ENCODE assay signal across 18 cellular contexts in genomic region chr1:2269922-2270259, GRCh38. TPM values are rescaled to one million over a fixed set of nuclear protein-coding genes. Genes with fewer than 3 reads are reported as not detected.
A peak's percentile ranks its signal among the peaks of the same experiment; 100 is the strongest.
DNase-seq lines count a peak whose midpoint lies in the region; ATAC-seq and TF ChIP-seq lines count a peak whose summit lies in the region.
"Had no signal": no experiment of that assay in that cellular context is flagged by ENCODE, and none has a peak within 500 bp of the region (broad histone marks: within the 10 kb centered on the region; RNA-seq: fewer than 3 reads in every experiment).

No MANE protein-coding gene starts in this region.

- H3K9ac ChIP-seq in endodermal cell (ENCODE audit: extremely low read depth, low read length, poor library complexity, severe bottlenecking) = no peak overlapping the region
- H3K9ac ChIP-seq in subcutaneous abdominal adipose tissue (ENCODE audit: low read length in 5 of 5) = peak overlapping the region in 3 of 5 donors; percentile 20 to 68 (median 30)

- H3K36me3 Mint-ChIP-seq in T-helper 17 cell (ENCODE audit: low read depth) (peaks cover 3% of the 10 kb centered on the region), endodermal cell (ENCODE audit: low read depth) (peaks cover 2% of the 10 kb centered on the region)
- peaks cover 0 to 8% (median 0%) of the 10 kb centered on the region in 5 donors for H3K36me3 Mint-ChIP-seq in naive thymus-derived CD4-positive, alpha-beta T cell
- H3K36me3 Mint-ChIP-seq: activated naive CD8-positive, alpha-beta T cell had no signal

- H3K9me3 Mint-ChIP-seq in endodermal cell = no peaks in the 10 kb centered on the region
- no peaks in the 10 kb centered on the region for H3K9me3 Mint-ChIP-seq in naive thymus-derived CD4-positive, alpha-beta T cell
- H3K9me3 Mint-ChIP-seq: activated CD4-positive, alpha-beta memory T cell treated with anti-CD3 and anti-CD28 coated beads, Interleukin-2, amount 10 ng/mL, durations not matched to agents 7 days and 5 days; T-cell had no signal

- DNase-seq in T-helper 17 cell (no peak), endodermal cell (no peak), retina (no peak), NCI-H510A treated with DMSO at 0.1 percent for 48 hours (lab: John Stamatoyannopoulos, UW) (no peak), NCI-H1092 treated with DMSO at 0.1 percent for 48 hours (lab: John Stamatoyannopoulos, UW) (no peak)
- no peak for DNase-seq in naive thymus-derived CD4-positive, alpha-beta T cell
- DNase-seq: activated CD4-positive, alpha-beta memory T cell treated with anti-CD3 and anti-CD28 coated beads, Interleukin-2, amount 10 ng/mL, durations not matched to agents 7 days and 5 days; GDM1; hypothalamus; NCI-H1694 treated with DMSO at 0.1 percent for 48 hours; NCI-H226; stimulated activated CD4-positive, alpha-beta T cell treated with anti-CD3 and anti-CD28 coated beads, Interleukin-15, amount 100 ng/mL, for 24 hours; stimulated activated naive CD8-positive, alpha-beta T cell treated with anti-CD3 and anti-CD28 coated beads, Interleukin-15, Interleukin-2, amounts not matched to agents 100 U/mL and 50 U/mL, for 24 hours; T-cell had no signal

- no peak for TF ChIP-seq CTCF in endodermal cell (conservative IDR thresholded peaks at IDR 0.05)

- no peaks in the 10 kb centered on the region for H3K9me3 ChIP-seq in T-helper 17 cell (ENCODE audit: control insufficient read depth, low read length, poor library complexity, severe bottlenecking)
- H3K9me3 ChIP-seq in endodermal cell (ENCODE audit: control insufficient read depth, low read length) = no peaks in the 10 kb centered on the region
- no peaks in the 10 kb centered on the region for H3K9me3 ChIP-seq in naive thymus-derived CD4-positive, alpha-beta T cell (ENCODE audit: control insufficient read depth in 2 of 3, low read length in 3 of 3)
- no peaks in the 10 kb centered on the region for H3K9me3 ChIP-seq in subcutaneous abdominal adipose tissue (ENCODE audit: control insufficient read depth in 5 of 5, low read length in 5 of 5)
- H3K9me3 ChIP-seq: prostate gland had no signal

- H3K27me3 Mint-ChIP-seq in T-helper 17 cell (no peaks in the 10 kb centered on the region), endodermal cell (ENCODE audit: insufficient read depth) (no peaks in the 10 kb centered on the region)
- H3K27me3 Mint-ChIP-seq in naive thymus-derived CD4-positive, alpha-beta T cell = no peaks in the 10 kb centered on the region
- H3K27me3 Mint-ChIP-seq: activated CD4-positive, alpha-beta memory T cell treated with anti-CD3 and anti-CD28 coated beads, Interleukin-2, amount 10 ng/mL, durations not matched to agents 7 days and 5 days; activated naive CD8-positive, alpha-beta T cell; T-cell had no signal

- H3K4me1 ChIP-seq in endodermal cell (ENCODE audit: control insufficient read depth, insufficient read depth, low read length) = no peaks in the 10 kb centered on the region
- H3K4me1 ChIP-seq in naive thymus-derived CD4-positive, alpha-beta T cell (ENCODE audit: control insufficient read depth in 2 of 2, insufficient read depth in 2 of 2, low read length in 2 of 2) = peaks cover 22 to 78% of the 10 kb centered on the region in 2 donors
- H3K4me1 ChIP-seq in subcutaneous abdominal adipose tissue (ENCODE audit: control insufficient read depth in 5 of 5, insufficient read depth in 5 of 5, low read length in 5 of 5) = peaks cover 15 to 95% (median 87%) of the 10 kb centered on the region in 5 donors

- H3K4me3 Mint-ChIP-seq in T-helper 17 cell (peak overlapping the region; percentile 62), endodermal cell (no peak overlapping the region)
- H3K4me3 Mint-ChIP-seq in naive thymus-derived CD4-positive, alpha-beta T cell = peak overlapping the region in 2 of 10 donors; percentile 16 to 41
- H3K4me3 Mint-ChIP-seq: activated CD4-positive, alpha-beta memory T cell treated with anti-CD3 and anti-CD28 coated beads, Interleukin-2, amount 10 ng/mL, durations not matched to agents 7 days and 5 days; activated naive CD8-positive, alpha-beta T cell had no signal

- CTCF ChIA-PET in naive thymus-derived CD4-positive, alpha-beta T cell (lab: Charles Lee) = no interaction called here

- no peak overlapping the region for H3K4me3 ChIP-seq in endodermal cell (ENCODE audit: low read length)
- no peak overlapping the region for H3K4me3 ChIP-seq in naive thymus-derived CD4-positive, alpha-beta T cell (ENCODE audit: low read length)
- peak overlapping the region in 1 of 5 donors; percentile 35 for H3K4me3 ChIP-seq in subcutaneous abdominal adipose tissue (ENCODE audit: low read depth in 1 of 5, low read length in 5 of 5)
- H3K4me3 ChIP-seq: GM12878, prostate gland had no signal

- H3K27ac Mint-ChIP-seq in T-helper 17 cell (peak overlapping the region; percentile 61), endodermal cell (no peak overlapping the region)
- peak overlapping the region in 3 of 9 donors; percentile 36 to 80 (median 60) for H3K27ac Mint-ChIP-seq in naive thymus-derived CD4-positive, alpha-beta T cell
- H3K27ac Mint-ChIP-seq: activated CD4-positive, alpha-beta memory T cell treated with anti-CD3 and anti-CD28 coated beads, Interleukin-2, amount 10 ng/mL, durations not matched to agents 7 days and 5 days; T-cell had no signal

- intact Hi-C loops in naive thymus-derived CD4-positive, alpha-beta T cell (cut with micrococcal nuclease) = no loop called here

- ATAC-seq in T-helper 17 cell = no peak
- ATAC-seq in naive thymus-derived CD4-positive, alpha-beta T cell = no peak
- ATAC-seq: GM12878; stimulated activated naive CD8-positive, alpha-beta T cell treated with anti-CD3 and anti-CD28 coated beads, Interleukin-15, Interleukin-2, amounts not matched to agents 100 U/mL and 50 U/mL, for 24 hours; T-cell had no signal

- peaks cover 52% of the 10 kb centered on the region for H3K4me1 Mint-ChIP-seq in T-helper 17 cell
- H3K4me1 Mint-ChIP-seq in endodermal cell = peaks cover 3% of the 10 kb centered on the region
- H3K4me1 Mint-ChIP-seq in naive thymus-derived CD4-positive, alpha-beta T cell = peaks cover 16 to 77% (median 43%) of the 10 kb centered on the region in 7 donors

- WGBS in endodermal cell (ENCODE audit: insufficient coverage in 1 of 2, insufficient read length in 1 of 2), 2 experiments = 96 to 97% methylated on average over 6 to 13 of the region's 13 CpGs

- H3K36me3 ChIP-seq in endodermal cell (ENCODE audit: control insufficient read depth, insufficient read depth, low read length) (no peaks in the 10 kb centered on the region), subcutaneous abdominal adipose tissue (ENCODE audit: control insufficient read depth in 5 of 5, insufficient read depth in 5 of 5, low read length in 5 of 5) (peaks cover 0 to 3% (median 0%) of the 10 kb centered on the region in 5 donors)
- H3K36me3 ChIP-seq in naive thymus-derived CD4-positive, alpha-beta T cell (ENCODE audit: control insufficient read depth in 2 of 3, insufficient read depth in 3 of 3, low read length in 3 of 3) = peaks cover 0 to 7% (median 0%) of the 10 kb centered on the region in 3 experiments
- H3K36me3 ChIP-seq: prostate gland had no signal

- H3K27ac ChIP-seq in endodermal cell (ENCODE audit: low read depth, low read length) (peak overlapping the region; percentile 95), subcutaneous abdominal adipose tissue (ENCODE audit: low read depth, low read length) (peak overlapping the region; percentile 73)
- peak overlapping the region; percentile 49 for H3K27ac ChIP-seq in naive thymus-derived CD4-positive, alpha-beta T cell (ENCODE audit: low read depth, low read length)

- POLR2A ChIA-PET in naive thymus-derived CD4-positive, alpha-beta T cell (lab: Charles Lee) = interaction anchor here (1.5 kb wide), 1 partner anchor 39 kb away, joined by 3 read pairs; no protein-coding TSS in a partner anchor

- no peaks in the 10 kb centered on the region for H3K27me3 ChIP-seq in endodermal cell (ENCODE audit: control insufficient read depth, insufficient read depth, low read length, poor library complexity, severe bottlenecking)
- no peaks in the 10 kb centered on the region for H3K27me3 ChIP-seq in naive thymus-derived CD4-positive, alpha-beta T cell (ENCODE audit: control insufficient read depth in 2 of 2, insufficient read depth in 2 of 2, low read length in 2 of 2)
- no peaks in the 10 kb centered on the region for H3K27me3 ChIP-seq in subcutaneous abdominal adipose tissue (ENCODE audit: control insufficient read depth in 5 of 5, insufficient read depth in 4 of 5, low read length in 5 of 5)

RNA-seq across cellular contexts. Expression of gene SKI, which starts 41.8 kb away (rescaled TPM):
- total RNA-seq in T-helper 17 cell = 100 to 1,000 TPM; 183 to 215 TPM
- 10 to 100 TPM; 65.4 to 79.2 TPM for total RNA-seq in endodermal cell
- polyA plus RNA-seq in endodermal cell (2013, experiment 1 of 2) = 39.9 TPM
- polyA plus RNA-seq in endodermal cell (2013, experiment 2 of 2) = 37.7 TPM
- 100 to 1,000 TPM in 2 of 5 experiments, 10 to 100 TPM in 3; 63.4 to 278 (median 97.9) TPM for total RNA-seq in naive thymus-derived CD4-positive, alpha-beta T cell
- under 1 TPM; 0.61 to 0.92 TPM for polyA plus RNA-seq in naive thymus-derived CD4-positive, alpha-beta T cell
